Comparison of ENCODE assay signal across 14 cellular contexts in the genomic region with DNA sequence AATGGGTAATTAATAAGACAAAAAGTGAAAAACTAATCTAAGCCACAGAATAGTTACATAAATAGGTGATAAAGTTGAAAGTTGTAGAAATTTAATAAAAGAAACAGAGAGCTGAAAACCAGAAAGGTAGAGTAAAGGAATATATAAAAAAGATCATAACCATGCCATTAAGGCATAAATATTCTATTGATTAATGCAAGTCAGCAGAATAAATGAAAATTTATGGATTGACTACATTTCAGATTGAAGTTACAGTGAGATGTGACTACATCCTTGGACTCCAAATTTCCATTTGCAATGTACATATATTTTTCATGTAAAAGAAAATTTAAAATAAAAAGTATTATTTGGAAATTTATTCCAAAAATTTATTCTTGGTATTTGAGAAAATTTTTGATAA.
DNase-seq lines count a peak whose midpoint lies in the region; ATAC-seq, FAIRE-seq and TF ChIP-seq lines count a peak whose summit lies in the region.
"Had no signal": no experiment of that assay in that cellular context is flagged by ENCODE, and none has a peak within 500 bp of the region (broad histone marks: within the 10 kb centered on the region; RNA-seq: fewer than 3 reads in every experiment).

No MANE protein-coding gene starts in this region.

- H3K4me2 ChIP-seq in GM23338 = peak overlapping the region; percentile 10
- peak overlapping the region in 1 of 2 experiments; percentile 47; a peak in 2 of 4 replicates for H3K4me2 ChIP-seq in H1 (ENCODE audit: insufficient read depth in 1 of 2, low read depth in 2 of 2, low read length in 2 of 2)
- H3K4me2 ChIP-seq: BLaER1 had no signal

- no peak for TF ChIP-seq EP300 in H1 (IDR thresholded peaks at IDR 0.05; ENCODE audit: borderline replicate concordance in 1 of 2, low read depth in 2 of 2, low read length in 2 of 2)

- peaks cover 1% of the 10 kb centered on the region; the same call in 1 of the 2 replicates for H3K23me2 ChIP-seq in H1 (ENCODE audit: low read depth, low read length)

- no peak overlapping the region for H2BK15ac ChIP-seq in H1 (ENCODE audit: low read length)

- H3K4me3 ChIP-seq in GM23338 (no peak overlapping the region), HUES64 (ENCODE audit: low read length) (no peak overlapping the region), H1 (ENCODE audit: extremely low read depth in 1 of 4, insufficient read depth in 2 of 4, low read depth in 3 of 4, low read length in 4 of 4) (peak overlapping the region in 1 of 4 experiments; percentile 11; a peak in 1 of 8 replicates), BE2C (ENCODE audit: low read depth, low read length) (no peak overlapping the region)
- H3K4me3 ChIP-seq: BLaER1 had no signal

- POLR2A ChIA-PET in H1 (lab: Charles Lee; ENCODE audit: partially characterized antibody) = no interaction called here

- H3K4me1 ChIP-seq in GM23338 (ENCODE audit: insufficient read depth) (peaks cover 44% of the 10 kb centered on the region), HUES64 (ENCODE audit: insufficient read depth, low read length) (peaks cover 44% of the 10 kb centered on the region), H1 (replicated peaks in 1 of 4; ENCODE audit: control insufficient read depth in 3 of 4, insufficient read depth in 4 of 4, low read length in 3 of 4) (peaks cover 7 to 20% (median 13%) of the 10 kb centered on the region in 4 experiments; a peak in 6 of 7 replicates), BE2C (no peaks in the 10 kb centered on the region)
- H3K4me1 ChIP-seq: BLaER1 had no signal

- H3K27ac Mint-ChIP-seq in GM23338 = peak overlapping the region; percentile 86
- no peak overlapping the region for H3K27ac Mint-ChIP-seq in activated T-helper 1 cell treated with anti-CD3 and anti-CD28 coated beads, Interleukin-12 subunit alpha, Interleukin-12 subunit beta, Interleukin-2, Interleukin-4 antibody, amounts not matched to agents 30 ng/mL and 10 ng/mL and 1 ng/mL, durations not matched to agents 14 hours and 24 hours and 36 hours
- H3K27ac Mint-ChIP-seq: HFFc6 had no signal

- H2BK12ac ChIP-seq in H1 (ENCODE audit: low read depth, low read length) = no peak overlapping the region

- no peaks in the 10 kb centered on the region for H3K27me3 Mint-ChIP-seq in GM23338 (ENCODE audit: insufficient read depth, low read depth, poor library complexity)
- H3K27me3 Mint-ChIP-seq in activated T-helper 1 cell treated with anti-CD3 and anti-CD28 coated beads, Interleukin-12 subunit alpha, Interleukin-12 subunit beta, Interleukin-2, Interleukin-4 antibody, amounts not matched to agents 30 ng/mL and 10 ng/mL and 1 ng/mL, durations not matched to agents 14 hours and 24 hours and 36 hours (ENCODE audit: insufficient read depth) = no peaks in the 10 kb centered on the region

- no peak overlapping the region for H2BK5ac ChIP-seq in H1 (ENCODE audit: low read depth, low read length)

- 0 out of 2 replicates have a peak, but pooled peaks cover 6% of the 10 kb centered on the region for H3K9me2 ChIP-seq in GM23338 (ENCODE audit: insufficient read depth)

- no peak for ATAC-seq in GM23338

- H2BK120ac ChIP-seq in H1 (replicated peaks; ENCODE audit: low read depth, low read length) = peak overlapping the region; percentile 54

- no peak overlapping the region for H2BK20ac ChIP-seq in H1 (ENCODE audit: low read length)

- no peaks in the 10 kb centered on the region for H3K79me1 ChIP-seq in H1 (ENCODE audit: low read depth, low read length)

- H3K79me2 ChIP-seq in GM23338 (replicated peaks; ENCODE audit: insufficient read depth) = no peaks in the 10 kb centered on the region
- no peaks in the 10 kb centered on the region for H3K79me2 ChIP-seq in H1 (ENCODE audit: control insufficient read depth in 1 of 2, insufficient read depth in 2 of 2, low read length in 2 of 2)

- no peak overlapping the region for H4K91ac ChIP-seq in H1 (replicated peaks; ENCODE audit: insufficient read length, low read length)

- H3K56ac ChIP-seq in H1 (replicated peaks; ENCODE audit: insufficient read length, low read depth, low read length) = no peak overlapping the region

- H3K9ac ChIP-seq in HUES64 (ENCODE audit: low read depth, low read length) (peak overlapping the region; percentile 23; the same call in 1 of the 2 replicates), H1 (replicated peaks in 1 of 4; ENCODE audit: extremely low read depth in 1 of 4, low read depth in 3 of 4, low read length in 3 of 4) (no peak overlapping the region)
- H3K9ac ChIP-seq: BLaER1 had no signal

- H4K20me1 ChIP-seq in GM23338 (replicated peaks; ENCODE audit: insufficient read depth) (no peaks in the 10 kb centered on the region), H1 (replicated peaks in 1 of 2; ENCODE audit: control insufficient read depth in 1 of 2, insufficient read depth in 2 of 2, low read length in 2 of 2) (no peaks in the 10 kb centered on the region)
- H4K20me1 ChIP-seq: BLaER1 had no signal

- H3K4me3 Mint-ChIP-seq in GM23338 = no peak overlapping the region
- no peak overlapping the region for H3K4me3 Mint-ChIP-seq in activated T-helper 1 cell treated with anti-CD3 and anti-CD28 coated beads, Interleukin-12 subunit alpha, Interleukin-12 subunit beta, Interleukin-2, Interleukin-4 antibody, amounts not matched to agents 30 ng/mL and 10 ng/mL and 1 ng/mL, durations not matched to agents 14 hours and 24 hours and 36 hours
- H3K4me3 Mint-ChIP-seq: HFFc6 had no signal

- H3K23ac ChIP-seq in H1 (ENCODE audit: insufficient read length) = no peak overlapping the region

- H3K36me3 ChIP-seq in GM23338 (ENCODE audit: insufficient read depth) (no peaks in the 10 kb centered on the region), HUES64 (ENCODE audit: insufficient read depth, low read length) (no peaks in the 10 kb centered on the region), H1 (ENCODE audit: control insufficient read depth in 2 of 4, insufficient read depth in 4 of 4, low read length in 3 of 4) (no peaks in the 10 kb centered on the region), BE2C (no peaks in the 10 kb centered on the region)
- H3K36me3 ChIP-seq: BLaER1 had no signal

- no peak for DNase-seq in GM23338 (ENCODE audit: low spot score)
- no peak for DNase-seq in H1 (ENCODE audit: low read depth in 1 of 2, low spot score in 2 of 2)
- no peak for DNase-seq in BE2C
- DNase-seq in germinal center (ENCODE audit: low spot score) = no peak
- DNase-seq in activated T-helper 1 cell treated with anti-CD3 and anti-CD28 coated beads, Interleukin-12 subunit alpha, Interleukin-12 subunit beta, Interleukin-2, Interleukin-4 antibody, amounts not matched to agents 30 ng/mL and 10 ng/mL and 1 ng/mL, durations not matched to agents 14 hours and 24 hours and 36 hours (ENCODE audit: low spot score) = no peak
- DNase-seq: DMS 273 treated with DMSO at 0.1 percent for 48 hours, GOT3, HCEC 1CT, HFFc6 had no signal

- TF ChIP-seq CTCF in GM23338 (conservative IDR thresholded peaks at IDR 0.05; ENCODE audit: low read depth in 2 of 2) (no peak), H1 (IDR thresholded peaks at IDR 0.05; ENCODE audit: control extremely low read depth in 1 of 3, insufficient read depth in 1 of 3, low read depth in 1 of 3, low read length in 3 of 3) (no peak), BE2C (IDR thresholded peaks at IDR 0.05; ENCODE audit: low read depth, low read length) (no peak)

- no peaks in the 10 kb centered on the region; the same call in 1 of the 3 replicates for H3K36me3 Mint-ChIP-seq in GM23338 (ENCODE audit: low read depth)
- no peaks in the 10 kb centered on the region for H3K36me3 Mint-ChIP-seq in activated T-helper 1 cell treated with anti-CD3 and anti-CD28 coated beads, Interleukin-12 subunit alpha, Interleukin-12 subunit beta, Interleukin-2, Interleukin-4 antibody, amounts not matched to agents 30 ng/mL and 10 ng/mL and 1 ng/mL, durations not matched to agents 14 hours and 24 hours and 36 hours (ENCODE audit: low read depth)

- no peaks in the 10 kb centered on the region for H3K27me3 ChIP-seq in GM23338 (ENCODE audit: insufficient read depth)
- H3K27me3 ChIP-seq in HUES64 (ENCODE audit: insufficient read depth, low read length) = no peaks in the 10 kb centered on the region
- H3K27me3 ChIP-seq in H1 (replicated peaks in 1 of 4; ENCODE audit: control insufficient read depth in 3 of 4, extremely low read depth in 1 of 4, insufficient read depth in 3 of 4, low read length in 3 of 4) = peaks cover 0 to 1% (median 0%) of the 10 kb centered on the region in 4 experiments; a peak in 1 of 7 replicates
- H3K27me3 ChIP-seq in BE2C = no peaks in the 10 kb centered on the region
- H3K27me3 ChIP-seq: BLaER1 had no signal

- intact Hi-C loops in activated T-helper 1 cell treated with anti-CD3 and anti-CD28 coated beads, Interleukin-12 subunit alpha, Interleukin-12 subunit beta, Interleukin-2, Interleukin-4 antibody, amounts not matched to agents 30 ng/mL and 10 ng/mL and 1 ng/mL, durations not matched to agents 14 hours and 24 hours and 36 hours (cut with micrococcal nuclease) = no loop called here

- H3K18ac ChIP-seq in H1 (ENCODE audit: extremely low read depth, low read length) = no peak overlapping the region; the same call in 1 of the 2 replicates

- CTCF ChIA-PET in H1 (lab: Charles Lee; ENCODE audit: partially characterized antibody) = interaction anchor here (0.6 to 0.7 kb wide), 2 partner anchors 45 to 812 kb away, joined by 3 to 4 read pairs; no protein-coding TSS in a partner anchor

- H3K27ac ChIP-seq in GM23338 (ENCODE audit: low read depth) (peak overlapping the region; percentile 91), HUES64 (ENCODE audit: low read depth, low read length) (peak overlapping the region; percentile 86), H1 (ENCODE audit: low read depth, low read length) (no peak overlapping the region)
- H3K27ac ChIP-seq: BLaER1 had no signal

- H2AFZ ChIP-seq in GM23338 (no peak overlapping the region), H1 (ENCODE audit: low read length) (no peak overlapping the region)

- H4K5ac ChIP-seq in H1 (ENCODE audit: insufficient read length, low read depth, low read length) = peak overlapping the region; percentile 79

- TF ChIP-seq RAD21 in H1 (IDR thresholded peaks at IDR 0.05 in 1 of 2, conservative IDR thresholded peaks at IDR 0.05 in 1 of 2; ENCODE audit: low read depth in 2 of 2, low read length in 2 of 2) = no peak

- peaks cover 21% of the 10 kb centered on the region for H3K4me1 Mint-ChIP-seq in GM23338
- H3K4me1 Mint-ChIP-seq in activated T-helper 1 cell treated with anti-CD3 and anti-CD28 coated beads, Interleukin-12 subunit alpha, Interleukin-12 subunit beta, Interleukin-2, Interleukin-4 antibody, amounts not matched to agents 30 ng/mL and 10 ng/mL and 1 ng/mL, durations not matched to agents 14 hours and 24 hours and 36 hours (ENCODE audit: low read depth) = no peaks in the 10 kb centered on the region

- H3K9me3 Mint-ChIP-seq in GM23338 = no peaks in the 10 kb centered on the region; the same call in 2 of the 3 replicates
- H3K9me3 Mint-ChIP-seq in activated T-helper 1 cell treated with anti-CD3 and anti-CD28 coated beads, Interleukin-12 subunit alpha, Interleukin-12 subunit beta, Interleukin-2, Interleukin-4 antibody, amounts not matched to agents 30 ng/mL and 10 ng/mL and 1 ng/mL, durations not matched to agents 14 hours and 24 hours and 36 hours = no peaks in the 10 kb centered on the region
- H3K9me3 Mint-ChIP-seq: HFFc6 had no signal

- no peak overlapping the region for H2AK5ac ChIP-seq in H1 (ENCODE audit: low read depth, low read length)

- H3F3A ChIP-seq in GM23338 (replicated peaks; ENCODE audit: low read depth) = no peaks in the 10 kb centered on the region

- no peak overlapping the region for H4K8ac ChIP-seq in H1 (ENCODE audit: extremely low read depth, insufficient read depth, low read length)

- no peak for FAIRE-seq in H1 (lab: Jason Lieb, UNC)
- FAIRE-seq: G401.6, GM12891, HTR-8/SVneo had no signal

- no peak for TF ChIP-seq POLR2A in H1 (IDR thresholded peaks at IDR 0.05; ENCODE audit: control extremely low read depth in 1 of 2, low read depth in 2 of 2, low read length in 2 of 2)

- H3K9me3 ChIP-seq in HUES64 (ENCODE audit: insufficient read depth, low read depth, low read length) (no peaks in the 10 kb centered on the region), H1 (ENCODE audit: insufficient read depth in 2 of 2, low read depth in 1 of 2, low read length in 1 of 2) (no peaks in the 10 kb centered on the region), BE2C (no peaks in the 10 kb centered on the region)
- H3K9me3 ChIP-seq: BLaER1 had no signal

- no peak overlapping the region for H3K14ac ChIP-seq in H1 (ENCODE audit: insufficient read length)

- H3K4ac ChIP-seq in H1 (replicated peaks; ENCODE audit: insufficient read length, low read depth, low read length) = no peak overlapping the region
